ENCODE assay signal across 30 cellular contexts in the genomic region with DNA sequence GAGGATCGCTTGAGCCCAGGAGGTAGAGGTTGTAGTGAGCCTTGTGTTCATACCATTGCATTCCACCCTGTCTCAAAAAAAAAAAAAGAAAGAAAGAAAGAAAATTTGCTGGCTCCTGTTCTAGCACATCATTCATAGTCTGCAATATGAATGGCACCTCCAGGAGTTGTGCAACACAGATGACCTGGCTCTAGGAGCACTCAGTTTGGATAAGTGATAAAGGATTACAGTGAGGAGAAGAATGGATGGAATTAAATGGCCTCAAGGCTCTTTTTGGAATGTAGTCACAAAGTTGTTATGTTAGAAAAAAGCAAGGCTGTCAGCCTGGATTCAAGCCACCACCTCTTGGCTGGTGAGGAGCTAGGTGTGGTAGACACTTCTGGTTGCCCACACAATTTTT. TPM values are rescaled to one million over a fixed set of nuclear protein-coding genes. Genes with fewer than 3 reads are reported as not detected.
DNase-seq lines count a peak whose midpoint lies in the region; ATAC-seq, FAIRE-seq and TF ChIP-seq lines count a peak whose summit lies in the region.
"Had no signal": no experiment of that assay in that cellular context is flagged by ENCODE, and none has a peak within 500 bp of the region (broad histone marks: within the 10 kb centered on the region; RNA-seq: fewer than 3 reads in every experiment).

No MANE protein-coding gene starts in this region.

- H3K9me3 ChIP-seq in PC-3 (ENCODE audit: low read length) (no peaks in the 10 kb centered on the region), trophoblast cell (ENCODE audit: insufficient read depth, low read depth, low read length) (no peaks in the 10 kb centered on the region), thyroid gland (no peaks in the 10 kb centered on the region)
- H3K9me3 ChIP-seq: body of pancreas, gastroesophageal sphincter, right atrium auricular region, suprapubic skin had no signal

- no peak overlapping the region for H3K4me3 Mint-ChIP-seq in natural killer cell treated with Interleukin-12 subunit alpha and Interleukin-12 subunit beta and Interleukin-15 and Interleukin-18, amount 100 ng/mL, for 72 hours
- H3K4me3 Mint-ChIP-seq: activated CD4-positive, alpha-beta memory T cell treated with anti-CD3 and anti-CD28 coated beads for 36 hours; activated naive CD8-positive, alpha-beta T cell treated with anti-CD3 and anti-CD28 coated beads, Interleukin-2, amount 50 U/mL, for 24 hours; activated T-cell treated with anti-CD3 and anti-CD28 coated beads, Interleukin-2, amount 50 U/mL, for 72 hours; CD4-positive, CD25-positive, alpha-beta regulatory T cell; neural progenitor cell had no signal

- CTCF ChIA-PET in PC-3 (lab: Charles Lee) = no interaction called here

- TF ChIP-seq CTCF in PC-3 (conservative IDR thresholded peaks at IDR 0.05; ENCODE audit: low read depth, low read length) (no peak), bronchial epithelial cell (IDR thresholded peaks at IDR 0.05; ENCODE audit: insufficient read depth, low read length, severe bottlenecking) (no peak), thyroid gland (IDR thresholded peaks at IDR 0.05) (no peak)

- H3K79me1 ChIP-seq in trophoblast cell (ENCODE audit: low read length) = no peaks in the 10 kb centered on the region

- DNase-seq in ELR (ENCODE audit: low read depth) = peak; percentile 33
- peak; percentile 81 for DNase-seq in PC-3
- peak; percentile 68 for DNase-seq in bronchial epithelial cell (ENCODE audit: low read depth)
- DNase-seq in trophoblast cell = peak; percentile 90 to 98
- DNase-seq in natural killer cell treated with Interleukin-12 subunit alpha and Interleukin-12 subunit beta and Interleukin-15 and Interleukin-18, amount 100 ng/mL, for 72 hours (ENCODE audit: low spot score) = no peak
- no peak for DNase-seq in thyroid gland
- no peak for DNase-seq in T-helper 2 cell
- DNase-seq: activated CD4-positive, alpha-beta memory T cell treated with anti-CD3 and anti-CD28 coated beads for 36 hours; activated CD4-positive, alpha-beta T cell treated with anti-CD3 and anti-CD28 coated beads for 1 hour; activated naive CD8-positive, alpha-beta T cell treated with anti-CD3 and anti-CD28 coated beads, Interleukin-2, amount 50 U/mL, for 24 hours; activated T-cell treated with anti-CD3 and anti-CD28 coated beads, Interleukin-2, amount 50 U/mL, for 72 hours; body of pancreas; CD4-positive, CD25-positive, alpha-beta regulatory T cell; cerebellar nuclear complex; dermis blood vessel endothelial cell; DND-41; mesendoderm; NCI-H1048; NCI-H510A treated with DMSO at 0.1 percent for 48 hours; stimulated activated CD4-positive, alpha-beta T cell treated with anti-CD3 and anti-CD28 coated beads, Interleukin-1b, Interleukin-23, amount 100 ng/mL, for 48 hours; stimulated activated naive CD4-positive, alpha-beta T cell treated with Interleukin-2 at 50 U/mL for 16 hours had no signal

- H3K27ac ChIP-seq in PC-3 (ENCODE audit: low read length) = no peak overlapping the region
- H3K27ac ChIP-seq in trophoblast cell (ENCODE audit: low read depth, low read length) = no peak overlapping the region
- no peak overlapping the region for H3K27ac ChIP-seq in thyroid gland
- H3K27ac ChIP-seq: body of pancreas, gastroesophageal sphincter, neural progenitor cell, right atrium auricular region, SK-N-MC, suprapubic skin had no signal

- H2AK5ac ChIP-seq in trophoblast cell (ENCODE audit: low read length) = no peak overlapping the region

- no CpG with 5 or more reads among the region's 1 CpG for WGBS in trophoblast cell (ENCODE audit: extremely low coverage, insufficient coverage, insufficient read length)
- 85 to 93% methylated on average over 1 of the region's 1 CpG for WGBS in thyroid gland, 2 donors

- H2BK120ac ChIP-seq in trophoblast cell (ENCODE audit: insufficient read depth, low read length, poor library complexity) = no peak overlapping the region

- peaks cover 51% of the 10 kb centered on the region for H3K4me1 ChIP-seq in PC-3 (ENCODE audit: insufficient read depth, low read length)
- peaks cover 0 to 2% of the 10 kb centered on the region in 2 experiments for H3K4me1 ChIP-seq in trophoblast cell (ENCODE audit: control insufficient read depth in 1 of 2, insufficient read depth in 2 of 2, low read length in 2 of 2)
- no peaks in the 10 kb centered on the region for H3K4me1 ChIP-seq in thyroid gland
- H3K4me1 ChIP-seq: body of pancreas, gastroesophageal sphincter, neural progenitor cell, right atrium auricular region, suprapubic skin had no signal

- FAIRE-seq in bronchial epithelial cell (lab: Jason Lieb, UNC) = no peak
- FAIRE-seq: D721Med, endometrium, H54 had no signal

- H4K91ac ChIP-seq in trophoblast cell (ENCODE audit: low read depth, low read length) = no peak overlapping the region

- no peak for ATAC-seq in PC-3
- ATAC-seq in natural killer cell treated with Interleukin-12 subunit alpha and Interleukin-12 subunit beta and Interleukin-15 and Interleukin-18, amount 100 ng/mL, for 72 hours = no peak
- no peak for ATAC-seq in GM18502 (IDR thresholded peaks at IDR 0.05; ENCODE audit: poor library complexity, unreplicated experiment)
- ATAC-seq: activated naive CD8-positive, alpha-beta T cell treated with anti-CD3 and anti-CD28 coated beads, Interleukin-2, amount 50 U/mL, for 24 hours; activated T-cell treated with anti-CD3 and anti-CD28 coated beads, Interleukin-2, amount 50 U/mL, for 72 hours; body of pancreas; gastroesophageal sphincter had no signal

- no peaks in the 10 kb centered on the region for H3K36me3 Mint-ChIP-seq in natural killer cell treated with Interleukin-12 subunit alpha and Interleukin-12 subunit beta and Interleukin-15 and Interleukin-18, amount 100 ng/mL, for 72 hours
- H3K36me3 Mint-ChIP-seq: activated CD4-positive, alpha-beta memory T cell treated with anti-CD3 and anti-CD28 coated beads for 36 hours; CD4-positive, CD25-positive, alpha-beta regulatory T cell; neural progenitor cell had no signal

- no peaks in the 10 kb centered on the region for H3K36me3 ChIP-seq in PC-3 (ENCODE audit: low read depth, low read length)
- no peaks in the 10 kb centered on the region for H3K36me3 ChIP-seq in bronchial epithelial cell (ENCODE audit: control insufficient read depth, insufficient read depth, low read length)
- no peaks in the 10 kb centered on the region for H3K36me3 ChIP-seq in trophoblast cell (ENCODE audit: control insufficient read depth in 1 of 2, insufficient read depth in 2 of 2, low read length in 2 of 2)
- no peaks in the 10 kb centered on the region for H3K36me3 ChIP-seq in thyroid gland
- H3K36me3 ChIP-seq: gastroesophageal sphincter, neural progenitor cell, right atrium auricular region, suprapubic skin had no signal

- H3K14ac ChIP-seq in trophoblast cell (ENCODE audit: low read length) = no peak overlapping the region

- peaks cover 29 to 46% of the 10 kb centered on the region in 2 donors for H3K27me3 Mint-ChIP-seq in natural killer cell treated with Interleukin-12 subunit alpha and Interleukin-12 subunit beta and Interleukin-15 and Interleukin-18, amount 100 ng/mL, for 72 hours

- no peak overlapping the region for H3K27ac Mint-ChIP-seq in natural killer cell treated with Interleukin-12 subunit alpha and Interleukin-12 subunit beta and Interleukin-15 and Interleukin-18, amount 100 ng/mL, for 72 hours
- H3K27ac Mint-ChIP-seq: activated CD4-positive, alpha-beta memory T cell treated with anti-CD3 and anti-CD28 coated beads for 36 hours; activated naive CD8-positive, alpha-beta T cell treated with anti-CD3 and anti-CD28 coated beads, Interleukin-2, amount 50 U/mL, for 24 hours; activated T-cell treated with anti-CD3 and anti-CD28 coated beads, Interleukin-2, amount 50 U/mL, for 72 hours; CD4-positive, CD25-positive, alpha-beta regulatory T cell; neural progenitor cell had no signal

- no peaks in the 10 kb centered on the region for H3K27me3 ChIP-seq in PC-3 (ENCODE audit: low read length)
- no peaks in the 10 kb centered on the region for H3K27me3 ChIP-seq in bronchial epithelial cell (ENCODE audit: control insufficient read depth, insufficient read depth, low read length)
- H3K27me3 ChIP-seq in trophoblast cell (ENCODE audit: insufficient read depth, low read length) = no peaks in the 10 kb centered on the region
- H3K27me3 ChIP-seq in thyroid gland = no peaks in the 10 kb centered on the region
- H3K27me3 ChIP-seq: body of pancreas, gastroesophageal sphincter, right atrium auricular region, suprapubic skin had no signal

- H3K23ac ChIP-seq in trophoblast cell (ENCODE audit: low read length) = no peak overlapping the region

- peaks cover 6% of the 10 kb centered on the region for H3F3A ChIP-seq in PC-3 (ENCODE audit: low read length, unreplicated experiment)

- no peak overlapping the region for H3K4ac ChIP-seq in trophoblast cell (ENCODE audit: low read depth, low read length)

- no peak for TF ChIP-seq POLR2A in thyroid gland (IDR thresholded peaks at IDR 0.05)

- H3K9ac ChIP-seq in PC-3 (ENCODE audit: low read length) = no peak overlapping the region
- no peak overlapping the region for H3K9ac ChIP-seq in trophoblast cell (ENCODE audit: low read length)
- H3K9ac ChIP-seq: neural progenitor cell had no signal

- H3K18ac ChIP-seq in trophoblast cell (ENCODE audit: low read length) = no peak overlapping the region

- H2AFZ ChIP-seq in PC-3 (ENCODE audit: low read length) = no peak overlapping the region
- no peak overlapping the region for H2AFZ ChIP-seq in trophoblast cell (ENCODE audit: insufficient read depth, low read length, poor library complexity)
- H2AFZ ChIP-seq: neural progenitor cell had no signal

- H3K79me2 ChIP-seq in PC-3 (ENCODE audit: low read length) = no peaks in the 10 kb centered on the region
- H3K79me2 ChIP-seq in trophoblast cell (ENCODE audit: control insufficient read depth, insufficient read depth, low read length, poor library complexity) = no peaks in the 10 kb centered on the region

- intact Hi-C loops in PC-3 (cut with micrococcal nuclease) (no loop called here), thyroid gland (cut with DNase I) (no loop called here)

- no peak overlapping the region for H4K8ac ChIP-seq in trophoblast cell (ENCODE audit: low read depth, low read length)

- H3K4me2 ChIP-seq in PC-3 (ENCODE audit: low read length) (peak overlapping the region; percentile 5; the same call in 1 of the 2 replicates), trophoblast cell (ENCODE audit: low read length) (no peak overlapping the region)
- H3K4me2 ChIP-seq: neural progenitor cell had no signal

- H2BK5ac ChIP-seq in trophoblast cell (ENCODE audit: low read depth, low read length, poor library complexity) = no peak overlapping the region

- H3K9me2 ChIP-seq in PC-3 (replicated peaks; ENCODE audit: low read length) = no peaks in the 10 kb centered on the region

- no peaks in the 10 kb centered on the region for H3K4me1 Mint-ChIP-seq in natural killer cell treated with Interleukin-12 subunit alpha and Interleukin-12 subunit beta and Interleukin-15 and Interleukin-18, amount 100 ng/mL, for 72 hours (ENCODE audit: low read depth in 2 of 2)
- H3K4me1 Mint-ChIP-seq: activated naive CD8-positive, alpha-beta T cell treated with anti-CD3 and anti-CD28 coated beads, Interleukin-2, amount 50 U/mL, for 24 hours; CD4-positive, CD25-positive, alpha-beta regulatory T cell had no signal

- no TSS peak for BruUV-seq in PC-3 (replicated peaks; lab: Mats Ljungman, UMichigan)

- POLR2A ChIA-PET in PC-3 (lab: Charles Lee; ENCODE audit: unreplicated experiment) = no interaction called here

- no peak overlapping the region for H4K12ac ChIP-seq in trophoblast cell (ENCODE audit: low read depth, low read length)

- H3K9me3 Mint-ChIP-seq in natural killer cell treated with Interleukin-12 subunit alpha and Interleukin-12 subunit beta and Interleukin-15 and Interleukin-18, amount 100 ng/mL, for 72 hours = no peaks in the 10 kb centered on the region
- H3K9me3 Mint-ChIP-seq: activated CD4-positive, alpha-beta memory T cell treated with anti-CD3 and anti-CD28 coated beads for 36 hours; activated naive CD8-positive, alpha-beta T cell treated with anti-CD3 and anti-CD28 coated beads, Interleukin-2, amount 50 U/mL, for 24 hours; activated T-cell treated with anti-CD3 and anti-CD28 coated beads, Interleukin-2, amount 50 U/mL, for 72 hours had no signal

- H2BK12ac ChIP-seq in trophoblast cell (ENCODE audit: low read length) = no peak overlapping the region

- no peaks in the 10 kb centered on the region for H4K20me1 ChIP-seq in PC-3 (ENCODE audit: low read length)

- H3K4me3 ChIP-seq in PC-3 (ENCODE audit: low read length) (no peak overlapping the region), bronchial epithelial cell (ENCODE audit: low read depth, low read length) (no peak overlapping the region), trophoblast cell (ENCODE audit: low read depth, low read length) (no peak overlapping the region), thyroid gland (replicated peaks in 1 of 3) (no peak overlapping the region)
- H3K4me3 ChIP-seq: body of pancreas, gastroesophageal sphincter, neural progenitor cell, right atrium auricular region, SK-N-MC, suprapubic skin had no signal

RNA-seq across cellular contexts. Expression of gene SPRED2, which starts 21.5 kb away (rescaled TPM):
- total RNA-seq in PC-3 (2014; rRNA removed) = 16.2 and 18.1 TPM in 2 replicates
- total RNA-seq in bronchial epithelial cell = 2.4 and 3.4 TPM in 2 replicates
- polyA plus RNA-seq in trophoblast cell (2013) = 12.0 and 12.8 TPM in 2 replicates
- total RNA-seq in natural killer cell treated with Interleukin-12 subunit alpha and Interleukin-12 subunit beta and Interleukin-15 and Interleukin-18, amount 100 ng/mL, for 72 hours = 10 to 100 TPM in 1 of 2 donors, 1 to 10 TPM in 1; 9.8 to 26.0 TPM
- 10 to 100 TPM; 18.8 to 44.0 (median 25.4) TPM for total RNA-seq in thyroid gland

Comparison
In these comparisons a context has a peak if more than half of its experiments do, and no peak if none do; other contexts are left out.
1. DNase-seq: peak in ELR (single experiment), PC-3 (single experiment), bronchial epithelial cell (single experiment) and trophoblast cell (2 of 2); none in natural killer cell treated with Interleukin-12 subunit alpha and Interleukin-12 subunit beta and Interleukin-15 and Interleukin-18, amount 100 ng/mL, for 72 hours (single experiment), thyroid gland (0 of 2) and T-helper 2 cell (0 of 5).